In genomic region chr7:35670856-35671569, GRCh38 we compare ENCODE assay signal across 34 cellular contexts. TPM values are rescaled to one million over a fixed set of nuclear protein-coding genes. Genes with fewer than 3 reads are reported as not detected.
DNase-seq lines count a peak whose midpoint lies in the region; ATAC-seq and TF ChIP-seq lines count a peak whose summit lies in the region.
"Had no signal": no experiment of that assay in that cellular context is flagged by ENCODE, and none has a peak within 500 bp of the region (broad histone marks: within the 10 kb centered on the region; RNA-seq: fewer than 3 reads in every experiment).

No MANE protein-coding gene starts in this region.

- H3K27ac Mint-ChIP-seq in activated T-cell treated with anti-CD3 and anti-CD28 coated beads, Interleukin-2, amount 50 U/mL, for 24 hours: peak overlapping the region; percentile 13
- H3K27ac Mint-ChIP-seq in chondrocyte (ENCODE audit: unreplicated experiment): peak overlapping the region; percentile 28
- peak overlapping the region; percentile 70 for H3K27ac Mint-ChIP-seq in mesothelial cell of epicardium
- no peak overlapping the region for H3K27ac Mint-ChIP-seq in activated CD8-positive, alpha-beta memory T cell treated with anti-CD3 and anti-CD28 coated beads, Interleukin-2, amount 10 ng/mL, durations not matched to agents 7 days and 5 days
- H3K27ac Mint-ChIP-seq: activated naive CD8-positive, alpha-beta T cell treated with anti-CD3 and anti-CD28 coated beads for 36 hours; activated T-helper 2 cell treated with anti-CD3 and anti-CD28 coated beads, Interferon-gamma antibody, Interleukin-2, Interleukin-4, amounts not matched to agents 10 μg/mL and 5 μg/mL and 100 μg/mL, durations not matched to agents 14 hours and 24 hours and 36 hours had no signal

- peaks cover 2% of the 10 kb centered on the region for H3K9me3 Mint-ChIP-seq in activated T-cell treated with anti-CD3 and anti-CD28 coated beads, Interleukin-2, amount 50 U/mL, for 24 hours
- no peaks in the 10 kb centered on the region for H3K9me3 Mint-ChIP-seq in activated T-cell treated with anti-CD3 and anti-CD28 coated beads, Interleukin-2, amount 50 U/mL, for 4 hours
- peaks cover 4% of the 10 kb centered on the region for H3K9me3 Mint-ChIP-seq in chondrocyte (ENCODE audit: low read depth)
- H3K9me3 Mint-ChIP-seq in mesothelial cell of epicardium: peaks cover 9% of the 10 kb centered on the region
- no peaks in the 10 kb centered on the region for H3K9me3 Mint-ChIP-seq in activated CD8-positive, alpha-beta memory T cell treated with anti-CD3 and anti-CD28 coated beads, Interleukin-2, amount 10 ng/mL, durations not matched to agents 7 days and 5 days (ENCODE audit: low read depth)
- H3K9me3 Mint-ChIP-seq: activated naive CD8-positive, alpha-beta T cell treated with anti-CD3 and anti-CD28 coated beads for 36 hours; naive thymus-derived CD8-positive, alpha-beta T cell had no signal

- peaks cover 40% of the 10 kb centered on the region for H3K4me1 Mint-ChIP-seq in activated T-cell treated with anti-CD3 and anti-CD28 coated beads, Interleukin-2, amount 50 U/mL, for 24 hours (ENCODE audit: low read depth)
- peaks cover 35% of the 10 kb centered on the region for H3K4me1 Mint-ChIP-seq in activated T-cell treated with anti-CD3 and anti-CD28 coated beads, Interleukin-2, amount 50 U/mL, for 4 hours (ENCODE audit: low read depth)
- H3K4me1 Mint-ChIP-seq in chondrocyte (ENCODE audit: low read depth): peaks cover 37% of the 10 kb centered on the region
- H3K4me1 Mint-ChIP-seq in mesothelial cell of epicardium: no peaks in the 10 kb centered on the region
- H3K4me1 Mint-ChIP-seq in activated CD8-positive, alpha-beta memory T cell treated with anti-CD3 and anti-CD28 coated beads, Interleukin-2, amount 10 ng/mL, durations not matched to agents 7 days and 5 days: peaks cover 2% of the 10 kb centered on the region

- H3K27ac ChIP-seq in HUES64 (ENCODE audit: low read depth, low read length): peak overlapping the region; percentile 81
- H3K27ac ChIP-seq: ascending aorta, cardiac muscle cell, coronary artery, KMS-11, sigmoid colon, thyroid gland, uterus had no signal

- H3K4me3 Mint-ChIP-seq in activated T-cell treated with anti-CD3 and anti-CD28 coated beads, Interleukin-2, amount 50 U/mL, for 24 hours: no peak overlapping the region
- H3K4me3 Mint-ChIP-seq in activated T-cell treated with anti-CD3 and anti-CD28 coated beads, Interleukin-2, amount 50 U/mL, for 4 hours: no peak overlapping the region
- no peak overlapping the region for H3K4me3 Mint-ChIP-seq in chondrocyte (ENCODE audit: unreplicated experiment)
- H3K4me3 Mint-ChIP-seq in mesothelial cell of epicardium: no peak overlapping the region
- H3K4me3 Mint-ChIP-seq in activated CD8-positive, alpha-beta memory T cell treated with anti-CD3 and anti-CD28 coated beads, Interleukin-2, amount 10 ng/mL, durations not matched to agents 7 days and 5 days: no peak overlapping the region
- H3K4me3 Mint-ChIP-seq: activated naive CD8-positive, alpha-beta T cell treated with anti-CD3 and anti-CD28 coated beads for 36 hours; CD4-positive, CD25-positive, alpha-beta regulatory T cell; naive thymus-derived CD8-positive, alpha-beta T cell had no signal

- H3K4me3 ChIP-seq in HUES64 (ENCODE audit: low read length): peak overlapping the region; percentile 12; the same call in 1 of the 2 replicates
- H3K4me3 ChIP-seq: ascending aorta, cardiac muscle cell, coronary artery, sigmoid colon, thyroid gland, uterus had no signal

- TF ChIP-seq CTCF in chondrocyte (IDR thresholded peaks at IDR 0.05): no peak
- no peak for TF ChIP-seq CTCF in mesothelial cell of epicardium (IDR thresholded peaks at IDR 0.05; ENCODE audit: unreplicated experiment)

- DNase-seq in activated T-cell treated with anti-CD3 and anti-CD28 coated beads, Interleukin-2, amount 50 U/mL, for 24 hours: no peak
- DNase-seq in activated T-cell treated with anti-CD3 and anti-CD28 coated beads, Interleukin-2, amount 50 U/mL, for 4 hours: no peak
- DNase-seq in chondrocyte (ENCODE audit: low spot score) (no peak), mesothelial cell of epicardium (ENCODE audit: low spot score in 2 of 2, unreplicated experiment in 2 of 2) (no peak), NCI-H524 (lab: John Stamatoyannopoulos, UW) (no peak)
- no peak for DNase-seq in activated CD8-positive, alpha-beta memory T cell treated with anti-CD3 and anti-CD28 coated beads, Interleukin-2, amount 10 ng/mL, durations not matched to agents 7 days and 5 days
- DNase-seq: activated CD4-positive, alpha-beta T cell treated with anti-CD3 and anti-CD28 coated beads, Interleukin-2, amount 50 U/mL, for 4 hours; activated CD4-positive, CD25-positive, alpha-beta regulatory T cell; activated naive CD8-positive, alpha-beta T cell treated with anti-CD3 and anti-CD28 coated beads for 36 hours; AML-193; Calu3; CD4-positive, CD25-positive, alpha-beta regulatory T cell; DMS79; effector memory CD4-positive, alpha-beta T cell; GDM1; H7; left ventricle myocardium superior; MM.1S; naive thymus-derived CD8-positive, alpha-beta T cell; NCI-H1417; NCI-H446; NCI-H774; sigmoid colon; stimulated activated CD4-positive, alpha-beta T cell treated with anti-CD3 and anti-CD28 coated beads, Interleukin-12 subunit alpha, Interleukin-12 subunit beta, amount 100 ng/mL, for 4 hours; stimulated activated CD4-positive, alpha-beta T cell treated with anti-CD3 and anti-CD28 coated beads, Interleukin-2, amount 100 ng/mL, for 48 hours; thyroid gland; uterus had no signal

- CTCF ChIA-PET in activated CD8-positive, alpha-beta memory T cell treated with anti-CD3 and anti-CD28 coated beads, Interleukin-2, amount 10 ng/mL, durations not matched to agents 7 days and 5 days (lab: Charles Lee): interaction anchor here (1.6 kb wide), 1 partner anchor 16 kb away, joined by 3 read pairs; no protein-coding TSS in a partner anchor

- H3K9ac ChIP-seq in HUES64 (ENCODE audit: low read depth, low read length): peak overlapping the region; percentile 51
- H3K9ac ChIP-seq: KMS-11 had no signal

- H3K36me3 Mint-ChIP-seq in activated T-cell treated with anti-CD3 and anti-CD28 coated beads, Interleukin-2, amount 50 U/mL, for 24 hours (ENCODE audit: low read depth): peaks cover 61% of the 10 kb centered on the region
- H3K36me3 Mint-ChIP-seq in activated T-cell treated with anti-CD3 and anti-CD28 coated beads, Interleukin-2, amount 50 U/mL, for 4 hours (ENCODE audit: insufficient read depth): peaks cover 30% of the 10 kb centered on the region
- H3K36me3 Mint-ChIP-seq in chondrocyte (ENCODE audit: low read depth) (peaks cover 13% of the 10 kb centered on the region), mesothelial cell of epicardium (peaks cover 32% of the 10 kb centered on the region)
- peaks cover 46% of the 10 kb centered on the region for H3K36me3 Mint-ChIP-seq in activated CD8-positive, alpha-beta memory T cell treated with anti-CD3 and anti-CD28 coated beads, Interleukin-2, amount 10 ng/mL, durations not matched to agents 7 days and 5 days

- H3K36me3 ChIP-seq in HUES64 (ENCODE audit: insufficient read depth, low read length): peaks cover 29% of the 10 kb centered on the region
- H3K36me3 ChIP-seq: uterus had no signal

- ATAC-seq in activated T-cell treated with anti-CD3 and anti-CD28 coated beads, Interleukin-2, amount 50 U/mL, for 4 hours: no peak
- ATAC-seq in activated CD8-positive, alpha-beta memory T cell treated with anti-CD3 and anti-CD28 coated beads, Interleukin-2, amount 10 ng/mL, durations not matched to agents 7 days and 5 days: no peak
- no peak for ATAC-seq in GM18870 (IDR thresholded peaks at IDR 0.05; ENCODE audit: unreplicated experiment)
- ATAC-seq: left ventricle myocardium superior; naive thymus-derived CD8-positive, alpha-beta T cell had no signal

- WGBS in HUES64: 100% methylated on average over 1 of the region's 3 CpGs

- H3K27me3 ChIP-seq in HUES64 (ENCODE audit: insufficient read depth, low read length): no peaks in the 10 kb centered on the region
- H3K27me3 ChIP-seq: ascending aorta, cardiac muscle cell, sigmoid colon, thyroid gland, uterus had no signal

- peaks cover 44% of the 10 kb centered on the region for H3K4me1 ChIP-seq in HUES64 (ENCODE audit: insufficient read depth, low read length)
- H3K4me1 ChIP-seq: ascending aorta had no signal

- H3K27me3 Mint-ChIP-seq in activated T-cell treated with anti-CD3 and anti-CD28 coated beads, Interleukin-2, amount 50 U/mL, for 24 hours: no peaks in the 10 kb centered on the region
- H3K27me3 Mint-ChIP-seq in activated T-cell treated with anti-CD3 and anti-CD28 coated beads, Interleukin-2, amount 50 U/mL, for 4 hours (ENCODE audit: low read depth): no peaks in the 10 kb centered on the region
- no peaks in the 10 kb centered on the region for H3K27me3 Mint-ChIP-seq in chondrocyte (ENCODE audit: low read depth)
- H3K27me3 Mint-ChIP-seq in mesothelial cell of epicardium (ENCODE audit: low read depth): no peaks in the 10 kb centered on the region
- no peaks in the 10 kb centered on the region for H3K27me3 Mint-ChIP-seq in activated CD8-positive, alpha-beta memory T cell treated with anti-CD3 and anti-CD28 coated beads, Interleukin-2, amount 10 ng/mL, durations not matched to agents 7 days and 5 days
- H3K27me3 Mint-ChIP-seq: activated naive CD8-positive, alpha-beta T cell treated with anti-CD3 and anti-CD28 coated beads for 36 hours; CD4-positive, CD25-positive, alpha-beta regulatory T cell; naive thymus-derived CD8-positive, alpha-beta T cell had no signal

- peaks cover 16% of the 10 kb centered on the region for H3K9me3 ChIP-seq in HUES64 (ENCODE audit: insufficient read depth, low read depth, low read length)
- H3K9me3 ChIP-seq: ascending aorta, sigmoid colon, thyroid gland, uterus had no signal

RNA-seq across cellular contexts. Expression of gene HERPUD2, which starts 23.9 kb away (rescaled TPM):
- 10 to 100 TPM; 14.9 to 18.5 (median 15.8) TPM for total RNA-seq in activated T-cell treated with anti-CD3 and anti-CD28 coated beads, Interleukin-2, amount 50 U/mL, for 4 hours
- polyA plus RNA-seq in HUES64 (2013, experiment 1 of 2): 16.3 TPM
- polyA plus RNA-seq in HUES64 (2013, experiment 2 of 2): 16.5 TPM
- total RNA-seq in chondrocyte (24.2 to 29.9 TPM (median 28.3 TPM) in 3 replicates), mesothelial cell of epicardium (32.4 to 35.0 TPM (median 34.5 TPM) in 3 replicates)
- 10 to 100 TPM; 47.0 to 49.4 TPM for total RNA-seq in activated CD8-positive, alpha-beta memory T cell treated with anti-CD3 and anti-CD28 coated beads, Interleukin-2, amount 10 ng/mL, durations not matched to agents 7 days and 5 days
